ENCODE assay signal across 19 cellular contexts in the genomic region with DNA sequence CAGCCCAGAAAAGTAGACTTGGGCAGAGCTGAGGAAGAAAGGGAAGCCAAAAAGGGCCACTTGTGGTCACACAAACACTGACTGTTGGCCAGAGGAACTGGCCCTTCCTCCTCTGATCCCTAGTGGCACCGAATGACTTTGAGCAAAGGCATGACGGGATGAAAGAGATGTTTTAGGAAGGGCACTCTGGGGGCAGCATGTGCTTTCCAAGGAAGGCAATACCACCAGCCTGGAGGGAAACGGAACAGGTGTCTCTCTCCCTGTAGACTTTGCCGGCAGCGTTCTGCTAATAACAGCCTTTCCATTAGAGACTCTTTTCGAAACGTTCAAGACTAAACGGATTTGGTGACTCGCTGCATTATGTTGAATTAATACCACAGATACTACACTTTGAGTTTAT.
"Had no signal": no experiment of that assay in that cellular context is flagged by ENCODE, and none has a peak within 500 bp of the region (broad histone marks: within the 10 kb centered on the region; RNA-seq: fewer than 3 reads in every experiment).

No MANE protein-coding gene starts in this region.

- H3K4me1 ChIP-seq: esophagus muscularis mucosa, gastrocnemius medialis, heart right ventricle, left lung, parathyroid adenoma, psoas muscle, right lobe of liver had no signal

- ATAC-seq: effector memory CD8-positive, alpha-beta T cell; gastrocnemius medialis; heart right ventricle; left lung; naive thymus-derived CD4-positive, alpha-beta T cell; psoas muscle; right lobe of liver had no signal

- H3K9ac ChIP-seq: parathyroid adenoma had no signal

- H3K9me3 ChIP-seq: esophagus muscularis mucosa, gastrocnemius medialis, heart right ventricle, left lung, psoas muscle, right lobe of liver had no signal

- H3K27me3 ChIP-seq: gastrocnemius medialis, right lobe of liver had no signal

- H3K36me3 ChIP-seq: esophagus muscularis mucosa, gastrocnemius medialis, heart right ventricle, left lung, right lobe of liver had no signal

- H3K27ac ChIP-seq: epithelial cell of prostate, esophagus muscularis mucosa, gastrocnemius medialis, heart right ventricle, left lung, parathyroid adenoma, psoas muscle, right lobe of liver, skin epidermis had no signal

- H3K4me3 ChIP-seq: esophagus muscularis mucosa, gastrocnemius medialis, heart right ventricle, left lung, lung, psoas muscle, right lobe of liver, skin epidermis had no signal

- DNase-seq: effector memory CD8-positive, alpha-beta T cell; gastrocnemius medialis; heart right ventricle; hypothalamus; left lung; mesenchymal stem cell; naive thymus-derived CD4-positive, alpha-beta T cell; nephron progenitor cell; retina; right lobe of liver; stimulated activated CD4-positive, alpha-beta T cell treated with anti-CD3 and anti-CD28 coated beads, Interleukin-12 subunit alpha, Interleukin-12 subunit beta, amount 100 ng/mL, for 4 hours; stimulated activated naive CD4-positive, alpha-beta T cell treated with Interleukin-2 at 50 U/mL for 16 hours; trophoblast cell had no signal
